20 cellular contexts compared by ENCODE assay signal in genomic region chr9:116190997-116191396, GRCh38. TPM values are rescaled to one million over a fixed set of nuclear protein-coding genes. Genes with fewer than 3 reads are reported as not detected.
A peak's percentile ranks its signal among the peaks of the same experiment; 100 is the strongest.
DNase-seq lines count a peak whose midpoint lies in the region; ATAC-seq and TF ChIP-seq lines count a peak whose summit lies in the region.
"Had no signal": no experiment of that assay in that cellular context is flagged by ENCODE, and none has a peak within 500 bp of the region (broad histone marks: within the 10 kb centered on the region; RNA-seq: fewer than 3 reads in every experiment).

No MANE protein-coding gene starts in this region.

- no peaks in the 10 kb centered on the region for H4K20me1 ChIP-seq in osteoblast (ENCODE audit: insufficient read depth, low read length)

- no peak for ATAC-seq in GM18520 (IDR thresholded peaks at IDR 0.05; ENCODE audit: unreplicated experiment)
- ATAC-seq in HG02870 (IDR thresholded peaks at IDR 0.05; ENCODE audit: unreplicated experiment) = no peak
- ATAC-seq: activated CD4-positive, alpha-beta T cell treated with anti-CD3 and anti-CD28 coated beads for 36 hours; activated T-cell treated with anti-CD3 and anti-CD28 coated beads, Interleukin-2, amount 50 U/mL, for 4 hours; HCT116; natural killer cell treated with Interleukin-12 subunit alpha and Interleukin-12 subunit beta and Interleukin-15 and Interleukin-18, amount 100 ng/mL, for 72 hours; sciatic nerve had no signal

- no peak for TF ChIP-seq EP300 in sigmoid colon (IDR thresholded peaks at IDR 0.05)

- intact Hi-C loops in sigmoid colon (cut with DNase I) = no loop called here

- no peak for TF ChIP-seq POLR2A in sigmoid colon (IDR thresholded peaks at IDR 0.05)

- 86 to 96% methylated on average over 1 of the region's 1 CpG for WGBS in sigmoid colon, 2 donors

- H3K9me3 ChIP-seq in osteoblast (ENCODE audit: low read depth, low read length) (no peaks in the 10 kb centered on the region), sigmoid colon (no peaks in the 10 kb centered on the region)
- H3K9me3 ChIP-seq: left ventricle myocardium inferior had no signal

- no peak overlapping the region for H3K4me3 ChIP-seq in osteoblast (ENCODE audit: insufficient read depth, low read length)
- H3K4me3 ChIP-seq in sigmoid colon = no peak overlapping the region
- H3K4me3 ChIP-seq: left ventricle myocardium inferior had no signal

- H3K27me3 ChIP-seq in osteoblast (ENCODE audit: insufficient read depth, low read length) (no peaks in the 10 kb centered on the region), sigmoid colon (no peaks in the 10 kb centered on the region)

- no peak overlapping the region for H3K4me2 ChIP-seq in osteoblast (ENCODE audit: insufficient read depth, low read length)

- TF ChIP-seq CTCF in osteoblast (IDR thresholded peaks at IDR 0.05; ENCODE audit: extremely low read depth, low read depth, low read length) (no peak), sigmoid colon (IDR thresholded peaks at IDR 0.05) (no peak)

- no peaks in the 10 kb centered on the region for H3K79me2 ChIP-seq in osteoblast (ENCODE audit: insufficient read depth, low read length)

- DNase-seq in ELR (ENCODE audit: low read depth) (peak; percentile 97), RKO (ENCODE audit: low spot score) (peak; percentile 40), epithelial cell of prostate (ENCODE audit: low read depth, low spot score) (peak; percentile 79), osteoblast (ENCODE audit: insufficient read length, low spot score, missing footprints) (peak; percentile 86), sigmoid colon (no peak)
- DNase-seq in NK-92 treated with Interleukin-12 subunit alpha and Interleukin-12 subunit beta, amount 100 ng/mL, for 24 hours (lab: John Stamatoyannopoulos, UW) = no peak
- DNase-seq: activated CD4-positive, alpha-beta T cell treated with anti-CD3 and anti-CD28 coated beads for 36 hours; activated T-cell treated with anti-CD3 and anti-CD28 coated beads, Interleukin-2, amount 50 U/mL, for 4 hours; amniotic stem cell; CD8-positive, alpha-beta memory T cell; GF-D8; head of caudate nucleus; left ventricle myocardium inferior; NCI-H1092 had no signal

- H3K4me1 ChIP-seq in osteoblast (ENCODE audit: insufficient read depth, low read length) (peaks cover 15% of the 10 kb centered on the region), sigmoid colon (no peaks in the 10 kb centered on the region)
- H3K4me1 ChIP-seq: left ventricle myocardium inferior had no signal

- no peak overlapping the region for H2AFZ ChIP-seq in osteoblast (ENCODE audit: low read length)

- H3K27ac ChIP-seq in epithelial cell of prostate = peak overlapping the region; percentile 46
- H3K27ac ChIP-seq in osteoblast (ENCODE audit: low read depth, low read length) = peak overlapping the region; percentile 67
- H3K27ac ChIP-seq in sigmoid colon = no peak overlapping the region
- H3K27ac ChIP-seq: left ventricle myocardium inferior had no signal

- H3K36me3 ChIP-seq in osteoblast (ENCODE audit: insufficient read depth, low read length) = peaks cover 5% of the 10 kb centered on the region
- no peaks in the 10 kb centered on the region for H3K36me3 ChIP-seq in sigmoid colon
- H3K36me3 ChIP-seq: left ventricle myocardium inferior had no signal

RNA-seq across cellular contexts. Expression of gene PAPPA, which starts 37.4 kb away (rescaled TPM):
- total RNA-seq in osteoblast (56.5 and 86.9 TPM in 2 replicates), sigmoid colon (1 to 10 TPM; 3.6 to 6.6 (median 4.6) TPM)
- polyA plus RNA-seq in sigmoid colon = under 1 TPM; under 0.01 to 0.63 (median 0.23) TPM
- total RNA-seq: activated CD4-positive, alpha-beta T cell treated with anti-CD3 and anti-CD28 coated beads for 36 hours; CD8-positive, alpha-beta memory T cell; HT-29; natural killer cell treated with Interleukin-12 subunit alpha and Interleukin-12 subunit beta and Interleukin-15 and Interleukin-18, amount 100 ng/mL, for 72 hours had no signal
- polyA plus RNA-seq: CD8-positive, alpha-beta memory T cell had no signal

Comparison
In these comparisons a context has a peak if more than half of its experiments do, and no peak if none do; other contexts are left out.
1. DNase-seq: peak in ELR (single experiment), RKO (single experiment), epithelial cell of prostate (single experiment) and osteoblast (single experiment); none in NK-92 treated with Interleukin-12 subunit alpha and Interleukin-12 subunit beta, amount 100 ng/mL, for 24 hours (single experiment) and sigmoid colon (single experiment).
2. H3K27ac ChIP-seq: peak in epithelial cell of prostate (single experiment) and osteoblast (single experiment); none in sigmoid colon (0 of 4).